ENCODE assay signal across 8 cellular contexts in genomic region chr22:20243545-20244249, GRCh38. TPM values are rescaled to one million over a fixed set of nuclear protein-coding genes. Genes with fewer than 3 reads are reported as not detected.
DNase-seq lines count a peak whose midpoint lies in the region; ATAC-seq and TF ChIP-seq lines count a peak whose summit lies in the region.

No MANE protein-coding gene starts in this region.

- no peak overlapping the region for H3K4me3 ChIP-seq in astrocyte of the spinal cord (ENCODE audit: low read depth, low read length)

- intact Hi-C loops in posterior vena cava (cut with DNase I), result no loop called here

- no peak for TF ChIP-seq CTCF in astrocyte of the spinal cord (IDR thresholded peaks at IDR 0.05; ENCODE audit: low read depth, low read length)

- no peak for ATAC-seq in HG03025 (IDR thresholded peaks at IDR 0.05; ENCODE audit: low FRiP score, unreplicated experiment)

- in situ Hi-C loops in astrocyte of the spinal cord (cut with HindIII; ENCODE audit: low sequenced_read_pairs), result no loop called here

- DNase-seq in EL (peak; percentile 70), NCI-H1105 treated with DMSO at 0.1 percent for 48 hours (lab: John Stamatoyannopoulos, UW) (peak; percentile 82), T follicular helper cell (ENCODE audit: low read depth) (peak; percentile 34), astrocyte of the spinal cord (ENCODE audit: low read depth, low spot score) (peak; percentile 71), hypothalamus (lab: John Stamatoyannopoulos, UW) (peak in 33 of 51 donors; percentile 16 to 82 (median 60)), posterior vena cava (ENCODE audit: low spot score) (no peak)
- DNase-seq in stimulated activated CD4-positive, alpha-beta T cell treated with anti-CD3 and anti-CD28 coated beads, Interleukin-2, amount 100 ng/mL, for 24 hours, result peak; percentile 59 to 67

RNA-seq across cellular contexts. Expression of gene RTN4R, which starts 24.4 kb away (rescaled TPM):
- under 1 TPM; 0.19 to 0.76 TPM for total RNA-seq in posterior vena cava
